In genomic region chr11:10323793-10324170, GRCh38 we compare ENCODE assay signal across 11 cellular contexts. TPM values are rescaled to one million over a fixed set of nuclear protein-coding genes. Genes with fewer than 3 reads are reported as not detected.
DNase-seq lines count a peak whose midpoint lies in the region; ATAC-seq and TF ChIP-seq lines count a peak whose summit lies in the region.
"Had no signal": no experiment of that assay in that cellular context is flagged by ENCODE, and none has a peak within 500 bp of the region (broad histone marks: within the 10 kb centered on the region; RNA-seq: fewer than 3 reads in every experiment).

No MANE protein-coding gene starts in this region.

- H3K27me3 Mint-ChIP-seq in naive thymus-derived CD8-positive, alpha-beta T cell, result peaks cover 3 to 16% (median 5%) of the 10 kb centered on the region in 5 donors

- H3K27ac ChIP-seq in VCaP, result peak overlapping the region; percentile 42; the same call in 1 of the 2 replicates
- peak overlapping the region; percentile 26 for H3K27ac ChIP-seq in fibroblast of lung (ENCODE audit: insufficient read depth, low read length)
- H3K27ac ChIP-seq in smooth muscle cell (ENCODE audit: low read depth), result no peak overlapping the region
- H3K27ac ChIP-seq: BLaER1 had no signal

- no peak for ATAC-seq in naive thymus-derived CD8-positive, alpha-beta T cell

- H3K36me3 ChIP-seq in fibroblast of lung (ENCODE audit: control insufficient read depth, insufficient read depth, low read length) (no peaks in the 10 kb centered on the region), smooth muscle cell (ENCODE audit: low read depth) (no peaks in the 10 kb centered on the region)
- H3K36me3 ChIP-seq: BLaER1, upper lobe of left lung had no signal

- no peaks in the 10 kb centered on the region for H3K27me3 ChIP-seq in fibroblast of lung (ENCODE audit: control insufficient read depth, insufficient read depth, low read length)
- no peaks in the 10 kb centered on the region for H3K27me3 ChIP-seq in smooth muscle cell (ENCODE audit: low read depth)
- H3K27me3 ChIP-seq: BLaER1, upper lobe of left lung had no signal

- TF ChIP-seq CTCF in VCaP (conservative IDR thresholded peaks at IDR 0.05) (no peak), fibroblast of lung (conservative IDR thresholded peaks at IDR 0.05 in 1 of 2, IDR thresholded peaks at IDR 0.05 in 1 of 2; ENCODE audit: low read depth in 1 of 2, low read length in 2 of 2) (no peak), smooth muscle cell (IDR thresholded peaks at IDR 0.05; ENCODE audit: borderline replicate concordance, insufficient read depth, poor library complexity, severe bottlenecking) (no peak), GM10266 (IDR thresholded peaks at IDR 0.05; ENCODE audit: control insufficient read depth, insufficient read depth, low read depth, missing control alignments) (no peak)

- H3K4me1 Mint-ChIP-seq in naive thymus-derived CD8-positive, alpha-beta T cell, result peaks cover 0 to 6% (median 1%) of the 10 kb centered on the region in 4 donors

- peak overlapping the region; percentile 8 for H3K4me2 ChIP-seq in fibroblast of lung (ENCODE audit: extremely low read depth, insufficient read depth, low read length)
- H3K4me2 ChIP-seq in smooth muscle cell, result no peak overlapping the region
- H3K4me2 ChIP-seq: BLaER1 had no signal

- POLR2A ChIA-PET in naive thymus-derived CD8-positive, alpha-beta T cell (lab: Charles Lee), result no interaction called here

- WGBS in smooth muscle cell (ENCODE audit: low lambda C conversion rate), result 55% methylated on average over 1 of the region's 1 CpG

- H3K79me2 ChIP-seq in fibroblast of lung (ENCODE audit: control insufficient read depth, insufficient read depth, low read length) (no peaks in the 10 kb centered on the region), smooth muscle cell (ENCODE audit: low read depth) (no peaks in the 10 kb centered on the region)

- no peak overlapping the region for H3K4me3 ChIP-seq in fibroblast of lung (replicated peaks in 1 of 4; ENCODE audit: control extremely low read depth in 1 of 4, insufficient read depth in 1 of 4, low read depth in 3 of 4, low read length in 4 of 4)
- no peak overlapping the region for H3K4me3 ChIP-seq in smooth muscle cell
- H3K4me3 ChIP-seq: BLaER1, upper lobe of left lung had no signal

- no peaks in the 10 kb centered on the region for H3K36me3 Mint-ChIP-seq in naive thymus-derived CD8-positive, alpha-beta T cell

- no peak overlapping the region for H2AFZ ChIP-seq in fibroblast of lung (ENCODE audit: low read length)
- no peak overlapping the region for H2AFZ ChIP-seq in smooth muscle cell (ENCODE audit: low read depth)

- H3K4me1 ChIP-seq in fibroblast of lung (ENCODE audit: control insufficient read depth, extremely low read depth, insufficient read depth, low read length), result peaks cover 51% of the 10 kb centered on the region
- peaks cover 16% of the 10 kb centered on the region for H3K4me1 ChIP-seq in smooth muscle cell (ENCODE audit: low read depth)

- H3K9me3 ChIP-seq in fibroblast of lung (ENCODE audit: control insufficient read depth, insufficient read depth, low read depth, low read length), result no peaks in the 10 kb centered on the region
- H3K9me3 ChIP-seq in smooth muscle cell (replicated peaks; ENCODE audit: low read depth), result no peaks in the 10 kb centered on the region
- H3K9me3 ChIP-seq: BLaER1, upper lobe of left lung had no signal

- no peak overlapping the region for H3K27ac Mint-ChIP-seq in naive thymus-derived CD8-positive, alpha-beta T cell

- no peaks in the 10 kb centered on the region for H3F3A ChIP-seq in smooth muscle cell (ENCODE audit: low read depth)

- DNase-seq in GM03348 (ENCODE audit: low spot score) (peak; percentile 9), fibroblast of lung (ENCODE audit: low read depth in 2 of 2) (peak; percentile 43 to 74), renal cortical epithelial cell (ENCODE audit: low read depth) (peak; percentile 63), smooth muscle cell (lab: John Stamatoyannopoulos, UW; ENCODE audit: unreplicated experiment) (no peak), GM10266 (ENCODE audit: extremely low spot score) (no peak), COLO829 (ENCODE audit: low spot score) (no peak)
- no peak for DNase-seq in naive thymus-derived CD8-positive, alpha-beta T cell
- DNase-seq: SHP77, upper lobe of left lung had no signal

- H3K9ac ChIP-seq in fibroblast of lung (ENCODE audit: insufficient read depth, low read length) (no peak overlapping the region), smooth muscle cell (ENCODE audit: low read depth) (no peak overlapping the region)
- H3K9ac ChIP-seq: BLaER1 had no signal

- H3K9me3 Mint-ChIP-seq in naive thymus-derived CD8-positive, alpha-beta T cell, result no peaks in the 10 kb centered on the region

- no peaks in the 10 kb centered on the region for H4K20me1 ChIP-seq in fibroblast of lung (ENCODE audit: control insufficient read depth, extremely low read depth, insufficient read depth, low read length)
- no peaks in the 10 kb centered on the region for H4K20me1 ChIP-seq in smooth muscle cell (ENCODE audit: low read depth)
- H4K20me1 ChIP-seq: BLaER1 had no signal

- H3K4me3 Mint-ChIP-seq in naive thymus-derived CD8-positive, alpha-beta T cell, result no peak overlapping the region

RNA-seq across cellular contexts. Expression of gene ADM, which starts 18.9 kb away (rescaled TPM):
- total RNA-seq in fibroblast of lung, result 490 and 1,010 TPM in 2 replicates
- polyA plus RNA-seq in fibroblast of lung, result 546 and 989 TPM in 2 replicates
- 567 and 1,325 TPM in 2 replicates for polyA plus RNA-seq in fibroblast of lung (2012)
- polyA minus RNA-seq in fibroblast of lung (ENCODE audit: low replicate concordance), result 475 and 934 TPM in 2 replicates
- total RNA-seq in renal cortical epithelial cell, result 56.4 and 57.3 TPM in 2 replicates
- 53.0 and 55.8 TPM in 2 replicates for total RNA-seq in smooth muscle cell
- polyA plus RNA-seq in smooth muscle cell, result 47.6 and 88.3 TPM in 2 replicates
- under 1 TPM; 0.77 to 0.91 TPM for total RNA-seq in naive thymus-derived CD8-positive, alpha-beta T cell
- under 1 TPM in 1 of 3 donors, not detected in 2; 0.15 TPM for polyA plus RNA-seq in naive thymus-derived CD8-positive, alpha-beta T cell

RNA-seq across cellular contexts. Expression of gene SBF2, which starts 29.8 kb away (rescaled TPM):
- total RNA-seq in fibroblast of lung (67.3 and 95.9 TPM in 2 replicates), renal cortical epithelial cell (31.6 and 51.4 TPM in 2 replicates), smooth muscle cell (62.5 and 80.7 TPM in 2 replicates)
- polyA plus RNA-seq in fibroblast of lung (45.7 and 69.4 TPM in 2 replicates), smooth muscle cell (19.0 and 25.7 TPM in 2 replicates)
- polyA plus RNA-seq in fibroblast of lung (2012), result 21.6 and 37.0 TPM in 2 replicates
- 40.0 and 60.2 TPM in 2 replicates for polyA minus RNA-seq in fibroblast of lung (ENCODE audit: low replicate concordance)
- 10 to 100 TPM; 14.2 to 14.6 TPM for total RNA-seq in naive thymus-derived CD8-positive, alpha-beta T cell
- 1 to 10 TPM; 2.0 to 4.9 (median 4.1) TPM for polyA plus RNA-seq in naive thymus-derived CD8-positive, alpha-beta T cell

Comparison
In these comparisons a context has a peak if more than half of its experiments do, and no peak if none do; other contexts are left out.
1. DNase-seq: peak in GM03348 (single experiment), fibroblast of lung (2 of 2) and renal cortical epithelial cell (single experiment); none in smooth muscle cell (single experiment), GM10266 (single experiment), COLO829 (single experiment) and naive thymus-derived CD8-positive, alpha-beta T cell (0 of 10).
2. RNA of gene ADM, which starts 18.9 kb away (total RNA-seq): 490 to 1,010 TPM in fibroblast of lung, 56.4 to 57.3 TPM in renal cortical epithelial cell and 53.0 to 55.8 TPM in smooth muscle cell; 0.77 to 0.91 TPM in naive thymus-derived CD8-positive, alpha-beta T cell; every median in the first group is over 10 times any median in the second.